In the genomic region with DNA sequence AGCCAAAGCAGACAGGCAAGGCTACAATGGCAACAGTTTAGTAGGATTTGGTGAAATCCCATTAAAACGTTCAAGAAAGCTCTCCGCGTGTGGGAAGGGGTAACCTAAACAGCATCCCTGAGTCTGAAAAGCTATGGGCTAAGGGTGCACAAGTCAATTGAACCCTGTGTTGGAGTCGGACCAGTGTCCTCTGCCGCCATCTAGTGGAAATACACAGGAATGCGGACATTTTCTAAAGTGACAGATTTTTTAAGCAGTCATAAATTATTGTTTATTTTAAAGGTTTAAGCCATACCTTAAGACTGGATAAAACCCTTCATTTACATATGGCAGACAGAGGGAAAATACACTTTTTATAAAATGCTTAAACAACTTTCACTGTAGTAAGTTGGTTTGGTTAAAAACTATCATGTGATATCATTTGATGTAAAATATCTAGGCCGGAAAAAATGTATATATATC, we compare ENCODE assay signal across 8 cellular contexts. TPM values are rescaled to one million over a fixed set of nuclear protein-coding genes. Genes with fewer than 3 reads are reported as not detected.
A peak's percentile ranks its signal among the peaks of the same experiment; 100 is the strongest.
DNase-seq lines count a peak whose midpoint lies in the region; ATAC-seq, FAIRE-seq and TF ChIP-seq lines count a peak whose summit lies in the region.

No MANE protein-coding gene starts in this region.

- H3K27me3 Mint-ChIP-seq in Calu3 (ENCODE audit: unreplicated experiment) = no peaks in the 10 kb centered on the region
- peaks cover 3% of the 10 kb centered on the region for H3K27me3 Mint-ChIP-seq in activated T-helper 2 cell treated with anti-CD3 and anti-CD28 coated beads, Interferon-gamma antibody, Interleukin-2, Interleukin-4, amounts not matched to agents 10 μg/mL and 5 μg/mL and 100 μg/mL, durations not matched to agents 14 hours and 24 hours and 36 hours (ENCODE audit: low read depth)

- H3K27ac Mint-ChIP-seq in Calu3 (ENCODE audit: unreplicated experiment) = no peak overlapping the region
- H3K27ac Mint-ChIP-seq in activated T-helper 2 cell treated with anti-CD3 and anti-CD28 coated beads, Interferon-gamma antibody, Interleukin-2, Interleukin-4, amounts not matched to agents 10 μg/mL and 5 μg/mL and 100 μg/mL, durations not matched to agents 14 hours and 24 hours and 36 hours = no peak overlapping the region

- CTCF ChIA-PET in Calu3 (lab: Charles Lee) = interaction anchor here (0.8 to 1.7 kb wide), 5 partner anchors 25 to 367 kb away, joined by 3 to 7 read pairs (median 4); no protein-coding TSS in a partner anchor

- intact Hi-C loops in Calu3 (cut with micrococcal nuclease; ENCODE audit: unreplicated experiment) (loop anchor here (1.0 to 5.0 kb wide), 3 partner anchors 24 to 368 kb away; no protein-coding TSS in a partner anchor), posterior cingulate gyrus (cut with DNase I) (loop anchor here (1.0 to 2.0 kb wide), 2 partner anchors 103 to 367 kb away; no protein-coding TSS in a partner anchor)
- intact Hi-C loops in activated T-helper 2 cell treated with anti-CD3 and anti-CD28 coated beads, Interferon-gamma antibody, Interleukin-2, Interleukin-4, amounts not matched to agents 10 μg/mL and 5 μg/mL and 100 μg/mL, durations not matched to agents 14 hours and 24 hours and 36 hours (cut with micrococcal nuclease) = loop anchor here (1.0 to 5.0 kb wide), 3 partner anchors 24 to 368 kb away; no protein-coding TSS in a partner anchor

- H3K4me3 Mint-ChIP-seq in Calu3 (ENCODE audit: low read depth, unreplicated experiment) = no peak overlapping the region
- H3K4me3 Mint-ChIP-seq in activated T-helper 2 cell treated with anti-CD3 and anti-CD28 coated beads, Interferon-gamma antibody, Interleukin-2, Interleukin-4, amounts not matched to agents 10 μg/mL and 5 μg/mL and 100 μg/mL, durations not matched to agents 14 hours and 24 hours and 36 hours (ENCODE audit: low read depth) = no peak overlapping the region

- ATAC-seq in GM19455 (IDR thresholded peaks at IDR 0.05; ENCODE audit: unreplicated experiment) = no peak
- no peak for ATAC-seq in HG03108 (IDR thresholded peaks at IDR 0.05; ENCODE audit: unreplicated experiment)

- BruUV-seq in Calu3 (replicated peaks; lab: Mats Ljungman, UMichigan) = no TSS peak

- no peaks in the 10 kb centered on the region for H3K9me3 Mint-ChIP-seq in Calu3 (ENCODE audit: low read depth, unreplicated experiment)
- no peaks in the 10 kb centered on the region for H3K9me3 Mint-ChIP-seq in activated T-helper 2 cell treated with anti-CD3 and anti-CD28 coated beads, Interferon-gamma antibody, Interleukin-2, Interleukin-4, amounts not matched to agents 10 μg/mL and 5 μg/mL and 100 μg/mL, durations not matched to agents 14 hours and 24 hours and 36 hours

- peak; percentile 83 for TF ChIP-seq CTCF in Calu3 (IDR thresholded peaks at IDR 0.05; ENCODE audit: unreplicated experiment)

- H3K4me1 Mint-ChIP-seq in Calu3 (ENCODE audit: low read depth, unreplicated experiment) = no peaks in the 10 kb centered on the region
- no peaks in the 10 kb centered on the region for H3K4me1 Mint-ChIP-seq in activated T-helper 2 cell treated with anti-CD3 and anti-CD28 coated beads, Interferon-gamma antibody, Interleukin-2, Interleukin-4, amounts not matched to agents 10 μg/mL and 5 μg/mL and 100 μg/mL, durations not matched to agents 14 hours and 24 hours and 36 hours (ENCODE audit: low read depth)

- peak; percentile 56 for DNase-seq in Calu3
- peak; percentile 65 for DNase-seq in HTR-8/SVneo (ENCODE audit: insufficient read length, low spot score)
- peak; percentile 53 for DNase-seq in RPMI7951 (ENCODE audit: low read depth)
- peak; percentile 39 for DNase-seq in activated T-helper 2 cell treated with anti-CD3 and anti-CD28 coated beads, Interferon-gamma antibody, Interleukin-2, Interleukin-4, amounts not matched to agents 10 μg/mL and 5 μg/mL and 100 μg/mL, durations not matched to agents 14 hours and 24 hours and 36 hours (ENCODE audit: low spot score)
- peak; percentile 35 for DNase-seq in foreskin melanocyte
- DNase-seq in posterior cingulate gyrus = peak in 6 of 10 donors; percentile 16 to 85 (median 47)

- peak; percentile 42 for FAIRE-seq in HTR-8/SVneo (lab: Jason Lieb, UNC)

- H3K36me3 Mint-ChIP-seq in Calu3 (ENCODE audit: insufficient read depth, unreplicated experiment) = no peaks in the 10 kb centered on the region
- H3K36me3 Mint-ChIP-seq in activated T-helper 2 cell treated with anti-CD3 and anti-CD28 coated beads, Interferon-gamma antibody, Interleukin-2, Interleukin-4, amounts not matched to agents 10 μg/mL and 5 μg/mL and 100 μg/mL, durations not matched to agents 14 hours and 24 hours and 36 hours (ENCODE audit: low read depth) = no peaks in the 10 kb centered on the region

RNA-seq across cellular contexts. Expression of gene LSM14A, which starts 26.5 kb away (rescaled TPM):
- total RNA-seq in Calu3 (2022) = 114 and 131 TPM in 2 replicates
- total RNA-seq in RPMI7951 (2014; rRNA removed; shearing (Covaris generic)) = 50.3 and 62.8 TPM in 2 replicates
- total RNA-seq in activated T-helper 2 cell treated with anti-CD3 and anti-CD28 coated beads, Interferon-gamma antibody, Interleukin-2, Interleukin-4, amounts not matched to agents 10 μg/mL and 5 μg/mL and 100 μg/mL, durations not matched to agents 14 hours and 24 hours and 36 hours = 95.8 and 101 TPM in 2 replicates
